8 cellular contexts compared by ENCODE assay signal in the genomic region with DNA sequence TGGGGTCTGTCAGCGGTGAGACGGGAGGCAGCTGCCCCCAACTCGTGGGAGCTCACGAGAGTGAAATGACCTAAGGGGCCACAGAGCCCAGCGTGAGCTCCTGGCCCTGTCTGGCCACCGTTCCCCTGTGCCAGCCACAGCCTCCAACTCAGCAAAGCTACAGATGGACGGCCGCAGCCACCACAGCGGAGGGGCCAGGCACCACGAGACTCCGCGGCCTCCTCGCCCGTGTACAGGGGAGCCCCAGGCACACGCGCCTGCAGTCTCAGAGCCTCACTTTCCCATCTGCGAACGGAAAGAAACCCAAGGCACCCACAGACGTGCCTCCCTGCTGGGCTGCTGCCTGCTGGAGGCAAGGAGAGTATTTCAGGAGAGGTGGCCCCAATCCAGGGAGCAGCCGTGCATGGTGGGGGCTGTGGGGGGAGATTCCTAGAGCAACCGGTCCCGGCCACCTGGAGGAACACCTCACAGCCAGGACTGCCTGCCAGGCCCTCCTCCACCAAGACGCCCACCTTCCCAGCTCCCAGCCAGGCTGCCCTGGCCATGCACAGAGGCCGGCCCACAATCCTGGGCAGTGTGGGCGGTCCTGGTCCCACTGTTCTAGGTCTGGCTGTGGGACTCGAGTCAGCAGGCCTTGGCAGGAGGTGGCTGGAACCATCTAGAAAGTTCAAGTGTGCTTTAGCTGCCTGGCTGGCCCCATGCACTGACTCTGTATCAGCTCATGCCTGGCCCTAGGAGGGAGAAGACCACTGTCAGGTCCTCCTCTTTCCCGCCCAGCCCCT. TPM values are rescaled to one million over a fixed set of nuclear protein-coding genes. Genes with fewer than 3 reads are reported as not detected.
DNase-seq lines count a peak whose midpoint lies in the region; ATAC-seq lines count a peak whose summit lies in the region.

No MANE protein-coding gene starts in this region.

- ATAC-seq in memory B cell (ENCODE audit: low read depth) (no peak), GM21390 (IDR thresholded peaks at IDR 0.05; ENCODE audit: unreplicated experiment) (no peak)

- peaks cover 46% of the 10 kb centered on the region for H3K4me1 Mint-ChIP-seq in activated naive CD4-positive, alpha-beta T cell treated with anti-CD3 and anti-CD28 coated beads, Interleukin-2, amount 50 U/mL, for 24 hours
- H3K4me1 Mint-ChIP-seq in memory B cell: peaks cover 29% of the 10 kb centered on the region

- H3K9me3 Mint-ChIP-seq in activated naive CD4-positive, alpha-beta T cell treated with anti-CD3 and anti-CD28 coated beads, Interleukin-2, amount 50 U/mL, for 24 hours: no peaks in the 10 kb centered on the region
- H3K9me3 Mint-ChIP-seq in memory B cell: no peaks in the 10 kb centered on the region

- no peaks in the 10 kb centered on the region for H3K27me3 Mint-ChIP-seq in activated naive CD4-positive, alpha-beta T cell treated with anti-CD3 and anti-CD28 coated beads, Interleukin-2, amount 50 U/mL, for 24 hours
- H3K27me3 Mint-ChIP-seq in memory B cell: no peaks in the 10 kb centered on the region

- H3K27ac Mint-ChIP-seq in activated naive CD4-positive, alpha-beta T cell treated with anti-CD3 and anti-CD28 coated beads, Interleukin-2, amount 50 U/mL, for 24 hours: peak overlapping the region; percentile 65
- peak overlapping the region; percentile 98 for H3K27ac Mint-ChIP-seq in memory B cell

- peak overlapping the region; percentile 84 for H3K4me3 Mint-ChIP-seq in activated naive CD4-positive, alpha-beta T cell treated with anti-CD3 and anti-CD28 coated beads, Interleukin-2, amount 50 U/mL, for 24 hours
- H3K4me3 Mint-ChIP-seq in memory B cell: peak overlapping the region; percentile 94

- no peak for DNase-seq in activated naive CD4-positive, alpha-beta T cell (lab: John Stamatoyannopoulos, UW)
- DNase-seq in cerebellum (ENCODE audit: low spot score): peak; percentile 64
- no peak for DNase-seq in memory B cell (ENCODE audit: low spot score in 2 of 2)
- peak; percentile 57 for DNase-seq in ureter (ENCODE audit: low spot score)
- no peak for DNase-seq in NCI-H1930 (lab: John Stamatoyannopoulos, UW)
- DNase-seq in cerebellar cortex (ENCODE audit: low spot score): no peak

- no peaks in the 10 kb centered on the region for H3K36me3 Mint-ChIP-seq in activated naive CD4-positive, alpha-beta T cell treated with anti-CD3 and anti-CD28 coated beads, Interleukin-2, amount 50 U/mL, for 24 hours
- peaks cover 9% of the 10 kb centered on the region for H3K36me3 Mint-ChIP-seq in memory B cell

RNA-seq across cellular contexts. Expression of a gene that starts 1.9 kb away (rescaled TPM):
- total RNA-seq in cerebellum (19.7 TPM), ureter (151 TPM)

RNA-seq across cellular contexts. Expression of a gene that starts 33.6 kb away (rescaled TPM):
- 48.9 TPM for total RNA-seq in cerebellum
- 102 TPM for total RNA-seq in ureter

RNA-seq across cellular contexts. Expression of a gene that starts 47.0 kb away (rescaled TPM):
- total RNA-seq in cerebellum (14.8 TPM), ureter (51.0 TPM)

RNA-seq across cellular contexts. Expression of a gene that starts 47.6 kb away (rescaled TPM):
- total RNA-seq in cerebellum (4.4 TPM), ureter (5.9 TPM)

Comparison
In these comparisons a context has a peak if more than half of its experiments do, and no peak if none do; other contexts are left out.
1. DNase-seq: peak in cerebellum (single experiment) and ureter (single experiment); none in activated naive CD4-positive, alpha-beta T cell (0 of 4), memory B cell (0 of 2), NCI-H1930 (0 of 2) and cerebellar cortex (single experiment).